8 cellular contexts compared by ENCODE assay signal in the genomic region with DNA sequence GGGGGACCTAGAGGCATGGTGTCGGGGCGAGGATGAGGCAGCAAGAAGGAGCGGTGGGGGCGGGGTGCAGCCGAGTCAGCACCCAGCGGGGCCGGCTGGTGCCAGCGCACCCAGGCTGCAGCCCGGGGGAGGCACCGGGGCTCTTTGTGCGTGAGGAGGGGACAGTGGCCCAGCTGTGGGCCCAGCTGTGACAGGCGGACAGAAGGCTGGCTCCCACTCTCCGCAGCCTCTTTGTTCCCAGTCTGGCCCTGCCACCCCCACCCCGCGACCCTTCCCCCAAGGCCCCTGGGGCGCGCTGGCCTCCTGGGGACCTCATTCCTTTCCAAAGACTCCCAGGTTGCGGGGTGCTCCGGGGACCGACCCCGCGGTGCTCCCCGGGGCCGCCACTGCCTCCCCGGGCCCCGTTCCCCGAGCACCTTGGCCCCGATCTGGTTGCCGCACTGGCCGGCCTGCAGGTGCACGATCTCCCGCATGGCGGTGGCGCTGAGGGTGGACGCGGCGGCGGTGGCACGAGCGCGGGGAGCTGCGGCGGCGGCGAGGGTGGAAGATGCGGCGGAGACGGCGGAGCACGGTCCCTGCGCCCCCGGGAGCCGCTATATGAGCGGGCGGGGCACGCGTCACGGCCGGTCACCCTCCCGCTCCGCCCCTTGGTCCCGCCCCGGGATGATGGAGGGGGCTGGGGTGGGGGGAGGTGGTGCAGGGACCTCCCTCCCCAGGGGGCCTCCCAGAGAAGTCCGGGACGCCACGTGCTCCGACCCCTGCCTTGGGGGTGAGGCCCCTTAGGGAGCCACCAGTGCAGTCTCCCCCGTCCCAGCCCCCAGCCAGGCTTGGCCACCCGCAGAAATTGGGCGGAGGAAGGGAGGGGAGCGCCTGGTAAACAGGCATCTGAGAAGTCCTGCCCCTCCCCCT. TPM values are rescaled to one million over a fixed set of nuclear protein-coding genes. Genes with fewer than 3 reads are reported as not detected.
DNase-seq lines count a peak whose midpoint lies in the region; ATAC-seq and TF ChIP-seq lines count a peak whose summit lies in the region.

A gene (minus strand): TSS at position 570 of the 909 bp plus-strand sequence. CDS start 97 bp downstream, at position 473.

- no peaks in the 10 kb centered on the region; the same call in 1 of the 2 replicates for H3K27me3 ChIP-seq in GM06990 (replicated peaks; ENCODE audit: control insufficient read depth, insufficient read depth, low read length)

- H3K36me3 Mint-ChIP-seq in stimulated activated naive CD8-positive, alpha-beta T cell treated with anti-CD3 and anti-CD28 coated beads, Interleukin-15, Interleukin-2, amounts not matched to agents 100 ng/mL and 50 ng/mL, for 24 hours (ENCODE audit: low read depth) = no peaks in the 10 kb centered on the region

- H3K4me3 ChIP-seq in GM06990 (replicated peaks; ENCODE audit: low read depth, low read length) = peak within 1 kb of the TSS; percentile 62
- peak within 1 kb of the TSS; percentile 7 for H3K4me3 ChIP-seq in astrocyte of the cerebellum (ENCODE audit: low read depth, low read length)

- H3K4me1 Mint-ChIP-seq in stimulated activated naive CD8-positive, alpha-beta T cell treated with anti-CD3 and anti-CD28 coated beads, Interleukin-15, Interleukin-2, amounts not matched to agents 100 ng/mL and 50 ng/mL, for 24 hours (ENCODE audit: low read depth) = peaks cover 17% of the 10 kb centered on the region

- H3K27ac Mint-ChIP-seq in stimulated activated naive CD8-positive, alpha-beta T cell treated with anti-CD3 and anti-CD28 coated beads, Interleukin-15, Interleukin-2, amounts not matched to agents 100 ng/mL and 50 ng/mL, for 24 hours = peak within 1 kb of the TSS; percentile 68

- H3K9me3 Mint-ChIP-seq in stimulated activated naive CD8-positive, alpha-beta T cell treated with anti-CD3 and anti-CD28 coated beads, Interleukin-15, Interleukin-2, amounts not matched to agents 100 ng/mL and 50 ng/mL, for 24 hours = no peaks in the 10 kb centered on the region

- peaks cover 13% of the 10 kb centered on the region for H3K27me3 Mint-ChIP-seq in stimulated activated naive CD8-positive, alpha-beta T cell treated with anti-CD3 and anti-CD28 coated beads, Interleukin-15, Interleukin-2, amounts not matched to agents 100 ng/mL and 50 ng/mL, for 24 hours

- peak; percentile 55 for ATAC-seq in left lobe of liver
- no peak for ATAC-seq in HG02885 (IDR thresholded peaks at IDR 0.05; ENCODE audit: poor library complexity, unreplicated experiment)
- no peak for ATAC-seq in GM21360 (IDR thresholded peaks at IDR 0.05; ENCODE audit: unreplicated experiment)

- H3K4me3 Mint-ChIP-seq in stimulated activated naive CD8-positive, alpha-beta T cell treated with anti-CD3 and anti-CD28 coated beads, Interleukin-15, Interleukin-2, amounts not matched to agents 100 ng/mL and 50 ng/mL, for 24 hours = peak within 1 kb of the TSS; percentile 83

- DNase-seq in GM06990 (ENCODE audit: extremely low read depth, insufficient read length) = peak; percentile 47
- DNase-seq in NCI-H2171 (lab: John Stamatoyannopoulos, UW) = peak; percentile 17
- no peak for DNase-seq in astrocyte of the cerebellum (ENCODE audit: low read depth)
- DNase-seq in left lobe of liver (ENCODE audit: low spot score) = no peak
- no peak for DNase-seq in SIG-M5 treated with dmso at 0.1 percent for 504 hours (lab: John Stamatoyannopoulos, UW; ENCODE audit: unreplicated experiment)

- no peaks in the 10 kb centered on the region for H3K36me3 ChIP-seq in GM06990 (ENCODE audit: control insufficient read depth, insufficient read depth, low read length)

- TF ChIP-seq CTCF in GM06990 (IDR thresholded peaks at IDR 0.05; ENCODE audit: insufficient read depth, low read length, poor library complexity, severe bottlenecking) (no peak), astrocyte of the cerebellum (IDR thresholded peaks at IDR 0.05; ENCODE audit: low read depth, low read length, missing control alignments) (no peak)

- in situ Hi-C loops in astrocyte of the cerebellum (cut with HindIII; ENCODE audit: low sequenced_read_pairs) = no loop called here

RNA-seq across cellular contexts. Expression of the gene that starts here (rescaled TPM):
- 0.70 TPM for total RNA-seq in left lobe of liver

Comparison
In these comparisons a context has a peak if more than half of its experiments do, and no peak if none do; other contexts are left out.
1. Peak in ATAC-seq in left lobe of liver; RNA of the gene not detected or under 1 TPM.
2. DNase-seq: peak in GM06990 (single experiment) and NCI-H2171 (single experiment); none in astrocyte of the cerebellum (single experiment), left lobe of liver (single experiment) and SIG-M5 treated with dmso at 0.1 percent for 504 hours (single experiment).